ENCODE assay signal across 8 cellular contexts in the genomic region with DNA sequence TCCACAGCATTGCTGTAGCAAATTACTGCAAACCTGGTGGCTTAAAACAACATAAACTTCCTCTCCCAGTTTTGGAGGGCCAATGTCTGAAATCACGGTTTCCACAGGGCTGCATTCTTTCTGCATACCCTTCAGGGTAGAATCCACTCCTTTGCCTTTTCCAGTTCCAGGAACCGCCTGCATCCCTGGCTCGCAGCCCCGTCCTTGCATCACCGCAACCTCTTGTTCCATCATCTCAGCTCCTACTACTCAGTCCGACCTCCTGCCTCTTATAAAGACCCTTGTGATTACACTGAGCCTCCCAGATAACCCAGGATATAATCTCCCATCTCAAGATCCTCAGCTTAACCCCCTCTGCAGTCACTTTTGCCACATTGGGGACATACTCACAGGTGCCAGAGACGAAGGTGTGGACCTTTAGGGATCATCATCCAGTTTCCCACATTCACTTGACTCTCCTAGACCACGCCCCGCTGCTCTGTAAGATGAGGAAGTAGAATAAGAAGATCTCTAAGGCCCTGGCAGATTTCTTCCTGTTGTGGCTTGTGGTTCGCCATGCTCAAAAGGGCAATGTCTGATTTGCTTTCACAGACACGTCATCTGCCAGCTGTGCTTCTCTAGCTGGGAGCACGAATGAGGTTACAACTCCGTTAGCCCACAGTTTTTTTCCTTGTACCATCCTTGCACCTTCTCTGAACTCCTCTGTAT.
DNase-seq lines count a peak whose midpoint lies in the region; ATAC-seq lines count a peak whose summit lies in the region.

No MANE protein-coding gene starts in this region.

- peak; percentile 80 for ATAC-seq in GM18870 (IDR thresholded peaks at IDR 0.05; ENCODE audit: unreplicated experiment)
- peak; percentile 38 for ATAC-seq in HG03469 (IDR thresholded peaks at IDR 0.05; ENCODE audit: unreplicated experiment)
- no peak for ATAC-seq in HG03135 (IDR thresholded peaks at IDR 0.05; ENCODE audit: unreplicated experiment)
- no peak for ATAC-seq in HG02981 (IDR thresholded peaks at IDR 0.05; ENCODE audit: unreplicated experiment)

- peak; percentile 14 to 19 for DNase-seq in activated CD4-positive, alpha-beta T cell treated with anti-CD3 and anti-CD28 coated beads for 4 hours
- DNase-seq in glomerular visceral epithelial cell (ENCODE audit: extremely low spot score) (peak; percentile 63), DMS53 treated with DMSO at 0.1 percent for 48 hours (lab: John Stamatoyannopoulos, UW; ENCODE audit: unreplicated experiment) (no peak), NCI-H345 (lab: John Stamatoyannopoulos, UW) (no peak)

Comparison
In these comparisons a context has a peak if more than half of its experiments do, and no peak if none do; other contexts are left out.
1. ATAC-seq: peak in GM18870 (single experiment) and HG03469 (single experiment); none in HG03135 (single experiment) and HG02981 (single experiment).
2. DNase-seq: peak in activated CD4-positive, alpha-beta T cell treated with anti-CD3 and anti-CD28 coated beads for 4 hours (2 of 2) and glomerular visceral epithelial cell (single experiment); none in DMS53 treated with DMSO at 0.1 percent for 48 hours (single experiment) and NCI-H345 (single experiment).